Comparison of ENCODE assay signal across 18 cellular contexts in the genomic region with DNA sequence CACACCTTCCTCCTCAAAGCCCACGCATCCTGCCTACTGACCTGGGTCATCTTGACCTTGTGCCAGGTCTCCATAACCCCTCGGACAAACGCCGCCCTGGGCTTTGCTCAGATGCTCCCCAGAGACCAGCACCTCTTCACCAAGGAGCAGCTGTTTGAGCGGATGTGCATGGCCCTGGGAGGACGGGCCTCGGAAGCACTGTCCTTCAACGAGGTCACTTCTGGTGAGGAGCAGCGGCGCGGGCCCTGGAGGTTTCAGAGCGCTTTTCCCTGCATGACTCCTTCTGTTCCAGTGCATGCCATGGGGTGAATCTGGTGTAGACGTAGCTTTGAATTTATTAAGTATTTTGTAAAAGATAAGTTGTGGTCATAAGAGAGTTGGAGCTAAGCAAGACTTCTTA. TPM values are rescaled to one million over a fixed set of nuclear protein-coding genes. Genes with fewer than 3 reads are reported as not detected.
DNase-seq lines count a peak whose midpoint lies in the region; ATAC-seq and TF ChIP-seq lines count a peak whose summit lies in the region.
"Had no signal": no experiment of that assay in that cellular context is flagged by ENCODE, and none has a peak within 500 bp of the region (broad histone marks: within the 10 kb centered on the region; RNA-seq: fewer than 3 reads in every experiment).

No MANE protein-coding gene starts in this region.

- H2BK120ac ChIP-seq in neuronal stem cell (ENCODE audit: low read depth, low read length): no peak overlapping the region

- H3K4me3 ChIP-seq in endodermal cell (ENCODE audit: low read length) (no peak overlapping the region), neuronal stem cell (ENCODE audit: low read length in 2 of 2) (no peak overlapping the region)
- H3K4me3 ChIP-seq: GM12878, GM23248 had no signal

- H3K9me3 Mint-ChIP-seq in Calu3 (ENCODE audit: low read depth, unreplicated experiment) (no peaks in the 10 kb centered on the region), endodermal cell (no peaks in the 10 kb centered on the region)
- H3K9me3 Mint-ChIP-seq: CD4-positive, CD25-positive, alpha-beta regulatory T cell; CD8-positive, alpha-beta T cell had no signal

- H3K4me1 Mint-ChIP-seq in Calu3 (ENCODE audit: low read depth, unreplicated experiment) (no peaks in the 10 kb centered on the region), endodermal cell (no peaks in the 10 kb centered on the region)

- H3K27ac ChIP-seq in endodermal cell (ENCODE audit: low read depth, low read length) (no peak overlapping the region), neuronal stem cell (replicated peaks; ENCODE audit: low read length) (no peak overlapping the region)
- H3K27ac ChIP-seq: C4-2B, GM23248 had no signal

- no peak overlapping the region for H3K9ac ChIP-seq in endodermal cell (ENCODE audit: extremely low read depth, low read length, poor library complexity, severe bottlenecking)
- H3K9ac ChIP-seq in neuronal stem cell (ENCODE audit: low read depth, low read length, poor library complexity): no peak overlapping the region
- H3K9ac ChIP-seq: GM23248 had no signal

- ATAC-seq in HG02852 (IDR thresholded peaks at IDR 0.05; ENCODE audit: unreplicated experiment): no peak
- ATAC-seq: CD8-positive, alpha-beta T cell; GM12878 had no signal

- no peak overlapping the region for H2AK5ac ChIP-seq in neuronal stem cell (ENCODE audit: low read depth, low read length)

- H3K36me3 ChIP-seq in endodermal cell (ENCODE audit: control insufficient read depth, insufficient read depth, low read length) (peaks cover 69% of the 10 kb centered on the region), neuronal stem cell (replicated peaks in 1 of 2; ENCODE audit: control insufficient read depth in 2 of 2, insufficient read depth in 2 of 2, low read length in 2 of 2) (peaks cover 48 to 98% of the 10 kb centered on the region in 2 donors)

- H3K27ac Mint-ChIP-seq in Calu3 (ENCODE audit: unreplicated experiment): peak overlapping the region; percentile 52
- H3K27ac Mint-ChIP-seq in endodermal cell: peak overlapping the region; percentile 21
- H3K27ac Mint-ChIP-seq: CD8-positive, alpha-beta T cell had no signal

- H3K4me3 Mint-ChIP-seq in Calu3 (ENCODE audit: low read depth, unreplicated experiment) (no peak overlapping the region), endodermal cell (no peak overlapping the region)
- H3K4me3 Mint-ChIP-seq: CD4-positive, CD25-positive, alpha-beta regulatory T cell; CD8-positive, alpha-beta T cell had no signal

- no peak overlapping the region for H2BK12ac ChIP-seq in neuronal stem cell (ENCODE audit: low read length)

- H4K91ac ChIP-seq in neuronal stem cell (ENCODE audit: low read depth, low read length, poor library complexity): no peak overlapping the region

- WGBS in endodermal cell (ENCODE audit: insufficient coverage in 1 of 2, insufficient read length in 1 of 2), 2 experiments: 98 to 100% methylated on average over 7 to 13 of the region's 13 CpGs
- no CpG with 5 or more reads among the region's 13 CpGs for WGBS in neuronal stem cell (ENCODE audit: extremely low coverage in 2 of 2, insufficient read length in 2 of 2, insufficient replicate concordance in 1 of 2), 2 donors

- intact Hi-C loops in Calu3 (cut with micrococcal nuclease; ENCODE audit: unreplicated experiment): no loop called here

- H3K36me3 Mint-ChIP-seq in Calu3 (ENCODE audit: insufficient read depth, unreplicated experiment) (peaks cover 85% of the 10 kb centered on the region), endodermal cell (ENCODE audit: low read depth) (peaks cover 76% of the 10 kb centered on the region)

- no peaks in the 10 kb centered on the region for H3K9me3 ChIP-seq in endodermal cell (ENCODE audit: control insufficient read depth, low read length)
- H3K9me3 ChIP-seq in neuronal stem cell (replicated peaks in 1 of 2; ENCODE audit: control insufficient read depth in 2 of 2, insufficient read depth in 1 of 2, low read depth in 1 of 2, low read length in 2 of 2): peaks cover 0 to 3% of the 10 kb centered on the region in 2 donors
- H3K9me3 ChIP-seq: Caco-2 had no signal

- H3K4me1 ChIP-seq in endodermal cell (ENCODE audit: control insufficient read depth, insufficient read depth, low read length) (no peaks in the 10 kb centered on the region), neuronal stem cell (ENCODE audit: control insufficient read depth in 2 of 2, insufficient read depth in 1 of 2, low read depth in 1 of 2, low read length in 2 of 2) (peaks cover 2 to 5% of the 10 kb centered on the region in 2 donors)
- H3K4me1 ChIP-seq: Caco-2 had no signal

- TF ChIP-seq CTCF in Calu3 (IDR thresholded peaks at IDR 0.05; ENCODE audit: unreplicated experiment) (no peak), endodermal cell (conservative IDR thresholded peaks at IDR 0.05) (no peak)

- no peak overlapping the region for H2BK15ac ChIP-seq in neuronal stem cell (ENCODE audit: low read length)

- H3K14ac ChIP-seq in neuronal stem cell (ENCODE audit: low read length): no peak overlapping the region

- no peak overlapping the region for H2AFZ ChIP-seq in neuronal stem cell (ENCODE audit: low read length)
- H2AFZ ChIP-seq: GM23248 had no signal

- H3K18ac ChIP-seq in neuronal stem cell (ENCODE audit: low read length): no peak overlapping the region

- CTCF ChIA-PET in Calu3 (lab: Charles Lee): no interaction called here

- H2BK5ac ChIP-seq in neuronal stem cell (ENCODE audit: low read length): no peak overlapping the region

- H3K23ac ChIP-seq in neuronal stem cell (ENCODE audit: low read depth, low read length, poor library complexity): peak overlapping the region; percentile 82

- H3K27me3 Mint-ChIP-seq in Calu3 (ENCODE audit: unreplicated experiment) (no peaks in the 10 kb centered on the region), endodermal cell (ENCODE audit: insufficient read depth) (no peaks in the 10 kb centered on the region)
- H3K27me3 Mint-ChIP-seq: CD4-positive, CD25-positive, alpha-beta regulatory T cell had no signal

- DNase-seq in Calu3 (no peak), endodermal cell (no peak), neuronal stem cell (ENCODE audit: low spot score) (no peak), NCI-H2227 treated with DMSO at 0.1 percent for 48 hours (lab: John Stamatoyannopoulos, UW) (no peak), NOMO-1 (lab: John Stamatoyannopoulos, UW; ENCODE audit: unreplicated experiment in 2 of 2) (no peak)
- DNase-seq: Caco-2; CD4-positive, CD25-positive, alpha-beta regulatory T cell; CD8-positive, alpha-beta T cell; DMS 273 treated with DMSO at 0.1 percent for 48 hours; DMS79; EL; GDM1; GM23248; H7; HCEC 1CT had no signal

- H3K4me2 ChIP-seq in neuronal stem cell (ENCODE audit: insufficient read depth, low read length, poor library complexity, severe bottlenecking): no peak overlapping the region

- BruUV-seq in Calu3 (replicated peaks; lab: Mats Ljungman, UMichigan): no TSS peak

- H3K27me3 ChIP-seq in endodermal cell (ENCODE audit: control insufficient read depth, insufficient read depth, low read length, poor library complexity, severe bottlenecking): no peaks in the 10 kb centered on the region
- no peaks in the 10 kb centered on the region for H3K27me3 ChIP-seq in neuronal stem cell (ENCODE audit: control insufficient read depth in 3 of 3, insufficient read depth in 3 of 3, low read depth in 1 of 3, low read length in 3 of 3)

- no peak overlapping the region for H3K4ac ChIP-seq in neuronal stem cell (ENCODE audit: low read length)

- no peak overlapping the region for H4K8ac ChIP-seq in neuronal stem cell (ENCODE audit: low read depth, low read length)

- H3K79me1 ChIP-seq in neuronal stem cell (ENCODE audit: low read depth, low read length): peaks cover 5% of the 10 kb centered on the region

RNA-seq across cellular contexts. Expression of a gene that starts 7.6 kb away (rescaled TPM):
- total RNA-seq in Calu3 (2022) (1,719 and 1,779 TPM in 2 replicates), endodermal cell (1,000 to 10,000 TPM; 1,911 to 2,019 TPM)
- polyA plus RNA-seq in endodermal cell (2013, experiment 1 of 2): 2,841 TPM
- 2,695 TPM for polyA plus RNA-seq in endodermal cell (2013, experiment 2 of 2)
- polyA plus RNA-seq in neuronal stem cell (2013, experiment 1 of 2): 5,003 TPM
- polyA plus RNA-seq in neuronal stem cell (2013, experiment 2 of 2): 4,966 TPM

RNA-seq across cellular contexts. Expression of a gene that starts 22.6 kb away (rescaled TPM):
- 31.3 and 48.2 TPM in 2 replicates for total RNA-seq in Calu3 (2022)
- total RNA-seq in endodermal cell: 1 to 10 TPM; 1.5 to 2.1 TPM
- polyA plus RNA-seq in endodermal cell (2013, experiment 1 of 2): 5.8 TPM
- 3.4 TPM for polyA plus RNA-seq in endodermal cell (2013, experiment 2 of 2)
- polyA plus RNA-seq in neuronal stem cell (2013, experiment 1 of 2): 1.4 TPM
- polyA plus RNA-seq in neuronal stem cell (2013, experiment 2 of 2): 1.6 TPM

RNA-seq across cellular contexts. Expression of a gene that starts 44.7 kb away (rescaled TPM):
- total RNA-seq in Calu3 (2022) (174 and 186 TPM in 2 replicates), endodermal cell (100 to 1,000 TPM; 153 to 156 TPM)
- 85.2 TPM for polyA plus RNA-seq in endodermal cell (2013, experiment 1 of 2)
- polyA plus RNA-seq in endodermal cell (2013, experiment 2 of 2): 78.0 TPM
- 43.4 TPM for polyA plus RNA-seq in neuronal stem cell (2013, experiment 1 of 2)
- polyA plus RNA-seq in neuronal stem cell (2013, experiment 2 of 2): 47.1 TPM

Comparison
In these comparisons a context has a peak if more than half of its experiments do, and no peak if none do; other contexts are left out.
1. RNA of a gene that starts 22.6 kb away (total RNA-seq): 31.3 to 48.2 TPM in Calu3; 1.5 to 2.1 TPM in endodermal cell; every median in the first group is over 10 times any median in the second.